8 cellular contexts compared by ENCODE assay signal in the genomic region with DNA sequence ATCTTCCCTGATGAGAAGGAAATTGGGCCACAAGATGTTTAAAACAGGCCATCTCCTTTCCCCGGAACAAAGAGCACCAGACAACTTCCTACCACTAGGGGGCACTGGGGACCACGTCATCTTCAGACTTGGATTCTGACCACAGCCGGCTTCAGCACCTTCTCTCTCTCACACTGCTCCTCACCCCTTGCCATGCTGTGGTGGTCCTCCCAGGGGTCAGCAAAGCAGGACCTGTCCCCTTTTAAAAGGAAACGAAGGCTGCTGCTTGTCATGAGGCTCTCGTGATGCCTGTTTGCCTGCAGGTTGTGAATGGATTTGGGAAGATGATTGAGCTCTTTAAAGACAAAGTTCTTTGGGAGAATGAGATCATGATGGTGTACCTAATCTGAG. TPM values are rescaled to one million over a fixed set of nuclear protein-coding genes. Genes with fewer than 3 reads are reported as not detected.
DNase-seq lines count a peak whose midpoint lies in the region; ATAC-seq and TF ChIP-seq lines count a peak whose summit lies in the region.

No MANE protein-coding gene starts in this region.

- H3K27ac ChIP-seq in angular gyrus (ENCODE audit: low read depth, low read length) (peak overlapping the region; percentile 33), right cardiac atrium (ENCODE audit: low read length) (peak overlapping the region; percentile 86)

- in situ Hi-C loops in Caki2 (cut with HindIII; ENCODE audit: low pct_unique_long_range_greater_than_20kb, low sequenced_read_pairs): no loop called here

- peak; percentile 96 for TF ChIP-seq CTCF in retinal pigment epithelial cell (conservative IDR thresholded peaks at IDR 0.05; ENCODE audit: low read depth, low read length)

- peaks cover 2% of the 10 kb centered on the region for H3K4me1 ChIP-seq in right cardiac atrium (ENCODE audit: control insufficient read depth, insufficient read depth, low read length)

- peak; percentile 75 for ATAC-seq in GM21786 (IDR thresholded peaks at IDR 0.05; ENCODE audit: unreplicated experiment)
- ATAC-seq in right cardiac atrium: peak; percentile 75 to 85
- no peak for ATAC-seq in GM21576 (IDR thresholded peaks at IDR 0.05; ENCODE audit: unreplicated experiment)

- DNase-seq in Caki2 (ENCODE audit: low read depth): peak; percentile 63
- peak; percentile 24 for DNase-seq in NCI-H1105 (lab: John Stamatoyannopoulos, UW)
- DNase-seq in T-helper 2 cell: peak; percentile 42 to 81 (median 64)
- DNase-seq in right cardiac atrium: peak; percentile 73 to 89 (median 84)
- no peak for DNase-seq in retinal pigment epithelial cell (ENCODE audit: low read depth)

- no peak overlapping the region for H3K4me3 ChIP-seq in right cardiac atrium (ENCODE audit: low read length)
- no peak overlapping the region for H3K4me3 ChIP-seq in retinal pigment epithelial cell (ENCODE audit: low read length)

- H3K9me3 ChIP-seq in right cardiac atrium (ENCODE audit: control insufficient read depth, low read length): no peaks in the 10 kb centered on the region

- intact Hi-C loops in right cardiac atrium (cut with DNase I): loop anchor here in 3 of 4 donors (1.0 to 5.0 kb wide), 3 partner anchors 82 to 83 kb away; no protein-coding TSS in a partner anchor

- 5% methylated on average over 5 of the region's 5 CpGs for WGBS in right cardiac atrium

- no peaks in the 10 kb centered on the region for H3K27me3 ChIP-seq in right cardiac atrium (ENCODE audit: control insufficient read depth, insufficient read depth)

RNA-seq across cellular contexts. Expression of a gene that starts 16.2 kb away (rescaled TPM):
- total RNA-seq in Caki2 (2014; rRNA removed; shearing (Covaris generic); ENCODE audit: low replicate concordance): 7.3 and 19.5 TPM in 2 replicates
- 10 to 100 TPM; 10.6 to 12.9 (median 12.6) TPM for total RNA-seq in right cardiac atrium
- 7.0 TPM for polyA plus RNA-seq in right cardiac atrium

RNA-seq across cellular contexts. Expression of a gene that starts 47.0 kb away (rescaled TPM):
- 10.8 and 13.0 TPM in 2 replicates for total RNA-seq in Caki2 (2014; rRNA removed; shearing (Covaris generic); ENCODE audit: low replicate concordance)
- 10 to 100 TPM; 26.2 to 34.4 (median 31.3) TPM for total RNA-seq in right cardiac atrium
- polyA plus RNA-seq in right cardiac atrium: 20.9 TPM
